ENCODE assay signal across 10 cellular contexts in genomic region chr3:142209655-142210054, GRCh38. TPM values are rescaled to one million over a fixed set of nuclear protein-coding genes. Genes with fewer than 3 reads are reported as not detected.
DNase-seq lines count a peak whose midpoint lies in the region; ATAC-seq and TF ChIP-seq lines count a peak whose summit lies in the region.
"Had no signal": no experiment of that assay in that cellular context is flagged by ENCODE, and none has a peak within 500 bp of the region (broad histone marks: within the 10 kb centered on the region; RNA-seq: fewer than 3 reads in every experiment).

No MANE protein-coding gene starts in this region.

- TF ChIP-seq POLR2A in breast epithelium (IDR thresholded peaks at IDR 0.05) (no peak), stomach (IDR thresholded peaks at IDR 0.05) (no peak)

- H3K36me3 ChIP-seq in breast epithelium, result no peaks in the 10 kb centered on the region
- H3K36me3 ChIP-seq in stomach, result peaks cover 18 to 54% (median 47%) of the 10 kb centered on the region in 4 donors

- H3K4me3 ChIP-seq in breast epithelium (peak overlapping the region in 1 of 3 donors; percentile 2), stomach (peak overlapping the region in 1 of 4 donors; percentile 6)
- H3K4me3 ChIP-seq: cardiac muscle cell had no signal

- H3K27me3 ChIP-seq in breast epithelium, result no peaks in the 10 kb centered on the region
- no peaks in the 10 kb centered on the region for H3K27me3 ChIP-seq in stomach
- H3K27me3 ChIP-seq: cardiac muscle cell had no signal

- TF ChIP-seq CTCF in breast epithelium (IDR thresholded peaks at IDR 0.05), result no peak
- no peak for TF ChIP-seq CTCF in stomach (IDR thresholded peaks at IDR 0.05)

- DNase-seq in HPDE6-E6E7 (ENCODE audit: extremely low spot score), result peak; percentile 15
- no peak for DNase-seq in breast epithelium (ENCODE audit: low spot score in 2 of 2)
- peak; percentile 87 for DNase-seq in iris pigment epithelial cell (ENCODE audit: low read depth)
- no peak for DNase-seq in stomach
- DNase-seq in GM19240 (ENCODE audit: insufficient read length, low spot score), result no peak
- DNase-seq in T1000 (lab: John Stamatoyannopoulos, UW), result no peak
- DNase-seq: NCI-H1105 treated with DMSO at 0.1 percent for 48 hours had no signal

- WGBS in stomach, 5 donors, result 37 to 49% (median 44%) methylated on average over 3 of the region's 3 CpGs

- no peak for ATAC-seq in HG02884 (IDR thresholded peaks at IDR 0.05; ENCODE audit: unreplicated experiment)
- no peak for ATAC-seq in GM18907 (IDR thresholded peaks at IDR 0.05; ENCODE audit: unreplicated experiment)

- H3K9me3 ChIP-seq in breast epithelium (no peaks in the 10 kb centered on the region), stomach (no peaks in the 10 kb centered on the region)

- peak overlapping the region; percentile 76 to 80 for H3K27ac ChIP-seq in breast epithelium
- peak overlapping the region in 4 of 5 donors; percentile 30 to 81 (median 40) for H3K27ac ChIP-seq in stomach
- H3K27ac ChIP-seq: cardiac muscle cell had no signal

- intact Hi-C loops in breast epithelium (cut with DNase I; ENCODE audit: low total_unique reads), result no loop called here
- intact Hi-C loops in stomach (cut with DNase I; ENCODE audit: low total_unique reads), result no loop called here

- H3K4me1 ChIP-seq in breast epithelium, result no peaks in the 10 kb centered on the region
- H3K4me1 ChIP-seq in stomach, result peaks cover 5 to 34% (median 22%) of the 10 kb centered on the region in 4 donors

- TF ChIP-seq EP300 in stomach (IDR thresholded peaks at IDR 0.05), result no peak

RNA-seq across cellular contexts. Expression of gene GK5, which starts 15.7 kb away (rescaled TPM):
- total RNA-seq in breast epithelium (10 to 100 TPM; 18.7 to 56.3 (median 30.2) TPM), stomach (100 to 1,000 TPM in 2 of 5 donors, 10 to 100 TPM in 3; 17.1 to 194 (median 56.2) TPM)
- 1 to 10 TPM; 2.6 to 3.9 (median 2.7) TPM for polyA plus RNA-seq in stomach

Comparison
In these comparisons a context has a peak if more than half of its experiments do, and no peak if none do; other contexts are left out.
1. DNase-seq: peak in HPDE6-E6E7 (single experiment) and iris pigment epithelial cell (single experiment); none in breast epithelium (0 of 2), stomach (single experiment), GM19240 (single experiment) and T1000 (single experiment).